In the genomic region with DNA sequence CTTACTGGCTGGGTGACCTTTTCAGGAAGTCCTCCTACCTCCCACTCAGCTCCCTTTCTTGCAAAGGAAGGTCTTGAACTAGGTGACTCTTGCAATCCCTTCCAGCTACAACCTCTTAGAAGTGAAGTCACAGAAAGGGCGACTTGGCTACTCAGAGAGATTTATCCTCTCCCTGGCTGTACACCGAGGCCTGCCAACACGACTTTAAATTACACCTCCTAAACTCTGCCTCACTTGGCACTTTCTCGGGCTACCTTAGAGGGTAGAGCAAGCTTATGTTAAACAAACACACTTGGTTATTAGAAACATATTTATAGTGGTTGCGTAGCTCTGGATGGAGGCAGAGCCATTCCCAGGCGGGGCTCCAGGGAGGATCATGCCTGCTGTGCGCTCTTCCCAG, we compare ENCODE assay signal across 1 cellular context.
A peak's percentile ranks its signal among the peaks of the same experiment; 100 is the strongest.
TF ChIP-seq lines count a peak whose summit lies in the region.

No MANE protein-coding gene starts in this region.

TF ChIP-seq in HepG2, 621 proteins besides CTCF, POLR2A, EP300 and RAD21:
- TF ChIP-seq, protein P1, sequence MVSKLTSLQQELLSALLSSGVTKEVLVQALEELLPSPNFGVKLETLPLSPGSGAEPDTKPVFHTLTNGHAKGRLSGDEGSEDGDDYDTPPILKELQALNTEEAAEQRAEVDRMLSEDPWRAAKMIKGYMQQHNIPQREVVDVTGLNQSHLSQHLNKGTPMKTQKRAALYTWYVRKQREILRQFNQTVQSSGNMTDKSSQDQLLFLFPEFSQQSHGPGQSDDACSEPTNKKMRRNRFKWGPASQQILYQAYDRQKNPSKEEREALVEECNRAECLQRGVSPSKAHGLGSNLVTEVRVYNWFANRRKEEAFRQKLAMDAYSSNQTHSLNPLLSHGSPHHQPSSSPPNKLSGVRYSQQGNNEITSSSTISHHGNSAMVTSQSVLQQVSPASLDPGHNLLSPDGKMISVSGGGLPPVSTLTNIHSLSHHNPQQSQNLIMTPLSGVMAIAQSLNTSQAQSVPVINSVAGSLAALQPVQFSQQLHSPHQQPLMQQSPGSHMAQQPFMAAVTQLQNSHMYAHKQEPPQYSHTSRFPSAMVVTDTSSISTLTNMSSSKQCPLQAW (CRISPR knock-in tag; IDR thresholded peaks at IDR 0.05) = 0 out of 2 replicates have a peak, but pooled peaks have one; percentile 2
- TF ChIP-seq ZMYM3 (CRISPR knock-in tag; IDR thresholded peaks at IDR 0.05) = no peak
